In genomic region chr2:201071305-201072200, GRCh38 we compare ENCODE assay signal across 1 cellular context.
TF ChIP-seq lines count a peak whose summit lies in the region.

TSS of gene HYCC2 (minus strand) at chr2:201071671. CDS start at chr2:201024009, 47,662 bp downstream.
TSS of gene NDUFB3 (plus strand) at chr2:201072001. CDS start at chr2:201078883, 6,882 bp downstream.

TF ChIP-seq in K562, 482 proteins besides CTCF, POLR2A, EP300 and RAD21 (continued from another document and continues in another):
- TF ChIP-seq RNF219 (CRISPR knock-in tag; IDR thresholded peaks at IDR 0.05) (no peak), CBX2 (IDR thresholded peaks at IDR 0.05; ENCODE audit: insufficient read depth, low read length, poor library complexity, severe bottlenecking) (no peak), TCF15 (CRISPR knock-in tag; IDR thresholded peaks at IDR 0.05) (no peak), SRSF7 (optimal IDR thresholded peaks at IDR 0.05; ENCODE audit: low read depth, low read length) (no peak), FOXP1 (CRISPR knock-in tag; IDR thresholded peaks at IDR 0.05) (no peak), ZNF561 (CRISPR knock-in tag; conservative IDR thresholded peaks at IDR 0.05) (no peak), PTTG1 (tag; IDR thresholded peaks at IDR 0.05; ENCODE audit: low read depth) (no peak), SUPT5H (IDR thresholded peaks at IDR 0.05) (peak; percentile 84), DMBX1 (CRISPR knock-in tag; IDR thresholded peaks at IDR 0.05; ENCODE audit: borderline replicate concordance) (no peak), ELK3 (CRISPR knock-in tag; IDR thresholded peaks at IDR 0.05) (no peak), ZNF274 (IDR thresholded peaks at IDR 0.05; ENCODE audit: borderline replicate concordance, low read depth, low read length) (no peak), HDAC1 (IDR thresholded peaks at IDR 0.05) (peak in 1 of 2 experiments; percentile 83; a peak in 2 of 4 replicates), ERF (CRISPR knock-in tag; IDR thresholded peaks at IDR 0.05) (0 out of 2 replicates have a peak, but pooled peaks have one; percentile 31), CEBPB (tag; IDR thresholded peaks at IDR 0.05) (no peak), FOXK2 (conservative IDR thresholded peaks at IDR 0.05 in 1 of 2, IDR thresholded peaks at IDR 0.05 in 1 of 2; ENCODE audit: low read depth in 2 of 2) (peak in 1 of 2 experiments; percentile 87; a peak in 3 of 4 replicates), ZBTB5 (IDR thresholded peaks at IDR 0.05) (no peak; the same call in 1 of the 2 replicates), ZBED1 (IDR thresholded peaks at IDR 0.05) (no peak), ZNF224 (CRISPR knock-in tag; IDR thresholded peaks at IDR 0.05) (no peak), ZKSCAN3 (CRISPR knock-in tag; IDR thresholded peaks at IDR 0.05) (no peak), NONO (IDR thresholded peaks at IDR 0.05; ENCODE audit: low read depth in 2 of 2, low read length in 1 of 2) (no peak), PCBP1 (IDR thresholded peaks at IDR 0.05; ENCODE audit: low read depth, low read length, poor library complexity, severe bottlenecking) (no peak), ELF1 (tag; IDR thresholded peaks at IDR 0.05) (peak; percentile 53; the same call in 1 of the 2 replicates), KAT8 (IDR thresholded peaks at IDR 0.05; ENCODE audit: low read depth) (no peak), MEF2A (IDR thresholded peaks at IDR 0.05; ENCODE audit: control insufficient read depth, low read depth, low read length) (no peak), RFX5 (IDR thresholded peaks at IDR 0.05; ENCODE audit: low read depth, low read length) (no peak), RBM34 (IDR thresholded peaks at IDR 0.05; ENCODE audit: borderline replicate concordance, insufficient read depth, low read length) (no peak), MEIS2 (IDR thresholded peaks at IDR 0.05; ENCODE audit: partially characterized antibody) (peak; percentile 16), ZZZ3 (IDR thresholded peaks at IDR 0.05) (peak; percentile 80; the same call in 1 of the 2 replicates), RBM17 (IDR thresholded peaks at IDR 0.05; ENCODE audit: borderline replicate concordance, low read depth, low read length) (no peak), CCNT2 (IDR thresholded peaks at IDR 0.05; ENCODE audit: borderline replicate concordance, extremely low read depth, insufficient read length, low read depth, low read length) (peak; percentile 25), RBM39 (optimal IDR thresholded peaks at IDR 0.05; ENCODE audit: low read depth, low read length) (no peak), TEAD2 (tag; IDR thresholded peaks at IDR 0.05) (no peak), ARID4B (CRISPR knock-in tag; IDR thresholded peaks at IDR 0.05) (no peak; the same call in 1 of the 2 replicates), ZNF347 (CRISPR knock-in tag; IDR thresholded peaks at IDR 0.05; ENCODE audit: low read depth) (no peak), MCM3 (IDR thresholded peaks at IDR 0.05) (no peak), KDM5B (IDR thresholded peaks at IDR 0.05; ENCODE audit: insufficient replicate concordance, low read depth, low read length) (peak; percentile 50), ZNF75A (CRISPR knock-in tag; IDR thresholded peaks at IDR 0.05) (no peak), FIP1L1 (IDR thresholded peaks at IDR 0.05; ENCODE audit: low read depth, low read length, poor library complexity, severe bottlenecking) (no peak)
- TF ChIP-seq, protein P1, sequence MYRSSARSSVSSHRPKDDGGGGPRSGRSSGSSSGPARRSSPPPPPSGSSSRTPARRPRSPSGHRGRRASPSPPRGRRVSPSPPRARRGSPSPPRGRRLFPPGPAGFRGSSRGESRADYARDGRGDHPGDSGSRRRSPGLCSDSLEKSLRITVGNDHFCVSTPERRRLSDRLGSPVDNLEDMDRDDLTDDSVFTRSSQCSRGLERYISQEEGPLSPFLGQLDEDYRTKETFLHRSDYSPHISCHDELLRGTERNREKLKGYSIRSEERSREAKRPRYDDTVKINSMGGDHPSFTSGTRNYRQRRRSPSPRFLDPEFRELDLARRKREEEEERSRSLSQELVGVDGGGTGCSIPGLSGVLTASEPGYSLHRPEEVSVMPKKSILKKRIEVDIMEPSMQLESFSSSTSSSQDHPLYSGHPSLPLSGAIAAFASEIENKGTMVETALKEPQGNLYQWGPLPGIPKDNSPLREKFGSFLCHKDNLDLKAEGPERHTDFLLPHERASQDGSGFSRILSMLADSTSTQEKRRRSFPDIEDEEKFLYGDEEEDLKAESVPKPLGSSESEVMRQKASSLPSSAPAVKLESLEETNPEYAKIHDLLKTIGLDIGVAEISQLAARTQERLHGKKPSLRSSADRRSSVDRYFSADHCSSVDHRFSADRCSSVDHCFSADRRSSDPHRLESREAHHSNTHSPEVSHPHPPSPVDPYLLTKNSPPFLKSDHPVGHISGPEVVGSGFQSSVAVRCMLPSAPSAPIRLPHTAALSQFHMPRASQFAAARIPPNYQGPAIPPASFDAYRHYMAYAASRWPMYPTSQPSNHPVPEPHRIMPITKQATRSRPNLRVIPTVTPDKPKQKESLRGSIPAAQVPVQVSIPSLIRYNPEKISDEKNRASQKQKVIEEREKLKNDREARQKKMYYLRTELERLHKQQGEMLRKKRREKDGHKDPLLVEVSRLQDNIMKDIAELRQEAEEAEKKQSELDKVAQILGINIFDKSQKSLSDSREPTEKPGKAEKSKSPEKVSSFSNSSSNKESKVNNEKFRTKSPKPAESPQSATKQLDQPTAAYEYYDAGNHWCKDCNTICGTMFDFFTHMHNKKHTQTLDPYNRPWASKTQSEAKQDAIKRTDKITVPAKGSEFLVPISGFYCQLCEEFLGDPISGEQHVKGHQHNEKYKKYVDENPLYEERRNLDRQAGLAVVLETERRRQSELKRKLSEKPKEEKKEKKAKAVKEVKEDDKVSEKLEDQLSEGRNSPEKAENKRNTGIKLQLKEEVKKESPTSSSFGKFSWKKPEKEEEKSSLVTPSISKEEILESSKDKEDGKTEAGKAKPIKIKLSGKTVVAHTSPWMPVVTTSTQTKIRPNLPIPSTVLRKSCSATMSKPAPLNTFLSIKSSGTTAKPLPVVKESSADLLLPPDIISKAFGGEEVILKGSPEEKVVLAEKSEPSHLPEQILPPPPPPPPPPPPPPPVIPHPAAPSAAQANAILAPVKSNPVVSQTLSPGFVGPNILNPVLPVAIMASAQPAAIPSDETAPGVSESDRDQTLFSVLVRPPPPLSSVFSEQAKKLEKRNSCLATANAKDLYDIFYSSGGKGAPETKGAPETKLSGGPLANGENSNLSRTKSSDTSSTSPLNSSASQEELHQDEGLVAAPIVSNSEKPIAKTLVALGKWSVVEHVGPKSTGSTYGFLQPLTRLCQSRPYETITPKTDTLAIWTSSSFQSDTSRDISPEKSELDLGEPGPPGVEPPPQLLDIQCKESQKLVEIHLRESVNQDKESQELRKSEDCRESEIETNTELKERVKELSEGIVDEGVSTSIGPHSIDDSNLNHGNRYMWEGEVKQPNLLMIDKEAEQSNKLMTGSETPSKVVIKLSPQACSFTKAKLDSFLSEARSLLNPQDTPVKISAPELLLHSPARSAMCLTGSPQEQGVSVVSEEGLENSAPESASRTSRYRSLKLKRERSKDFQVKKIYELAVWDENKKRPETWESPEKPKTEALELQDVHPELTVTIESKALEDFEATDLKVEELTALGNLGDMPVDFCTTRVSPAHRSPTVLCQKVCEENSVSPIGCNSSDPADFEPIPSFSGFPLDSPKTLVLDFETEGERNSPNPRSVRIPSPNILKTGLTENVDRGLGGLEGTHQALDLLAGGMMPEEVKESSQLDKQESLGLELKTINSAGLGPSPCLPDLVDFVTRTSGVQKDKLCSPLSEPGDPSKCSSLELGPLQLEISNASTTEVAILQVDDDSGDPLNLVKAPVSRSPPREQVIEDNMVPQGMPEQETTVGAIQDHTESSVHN (IDR thresholded peaks at IDR 0.05; ENCODE audit: borderline replicate concordance in 1 of 2, low read depth in 1 of 2) = no peak
- TF ChIP-seq, protein P2, sequence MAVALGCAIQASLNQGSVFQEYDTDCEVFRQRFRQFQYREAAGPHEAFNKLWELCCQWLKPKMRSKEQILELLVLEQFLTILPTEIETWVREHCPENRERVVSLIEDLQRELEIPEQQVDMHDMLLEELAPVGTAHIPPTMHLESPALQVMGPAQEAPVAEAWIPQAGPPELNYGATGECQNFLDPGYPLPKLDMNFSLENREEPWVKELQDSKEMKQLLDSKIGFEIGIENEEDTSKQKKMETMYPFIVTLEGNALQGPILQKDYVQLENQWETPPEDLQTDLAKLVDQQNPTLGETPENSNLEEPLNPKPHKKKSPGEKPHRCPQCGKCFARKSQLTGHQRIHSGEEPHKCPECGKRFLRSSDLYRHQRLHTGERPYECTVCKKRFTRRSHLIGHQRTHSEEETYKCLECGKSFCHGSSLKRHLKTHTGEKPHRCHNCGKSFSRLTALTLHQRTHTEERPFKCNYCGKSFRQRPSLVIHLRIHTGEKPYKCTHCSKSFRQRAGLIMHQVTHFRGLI (CRISPR knock-in tag; IDR thresholded peaks at IDR 0.05) = no peak
- TF ChIP-seq, protein P3, sequence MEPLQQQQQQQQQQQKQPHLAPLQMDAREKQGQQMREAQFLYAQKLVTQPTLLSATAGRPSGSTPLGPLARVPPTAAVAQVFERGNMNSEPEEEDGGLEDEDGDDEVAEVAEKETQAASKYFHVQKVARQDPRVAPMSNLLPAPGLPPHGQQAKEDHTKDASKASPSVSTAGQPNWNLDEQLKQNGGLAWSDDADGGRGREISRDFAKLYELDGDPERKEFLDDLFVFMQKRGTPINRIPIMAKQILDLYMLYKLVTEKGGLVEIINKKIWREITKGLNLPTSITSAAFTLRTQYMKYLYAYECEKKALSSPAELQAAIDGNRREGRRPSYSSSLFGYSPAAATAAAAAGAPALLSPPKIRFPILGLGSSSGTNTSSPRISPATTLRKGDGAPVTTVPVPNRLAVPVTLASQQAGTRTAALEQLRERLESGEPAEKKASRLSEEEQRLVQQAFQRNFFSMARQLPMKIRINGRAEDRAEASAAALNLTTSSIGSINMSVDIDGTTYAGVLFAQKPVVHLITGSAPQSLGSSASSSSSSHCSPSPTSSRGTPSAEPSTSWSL (CRISPR knock-in tag; IDR thresholded peaks at IDR 0.05; ENCODE audit: borderline replicate concordance) = no peak
